8 cellular contexts compared by ENCODE assay signal in the genomic region with DNA sequence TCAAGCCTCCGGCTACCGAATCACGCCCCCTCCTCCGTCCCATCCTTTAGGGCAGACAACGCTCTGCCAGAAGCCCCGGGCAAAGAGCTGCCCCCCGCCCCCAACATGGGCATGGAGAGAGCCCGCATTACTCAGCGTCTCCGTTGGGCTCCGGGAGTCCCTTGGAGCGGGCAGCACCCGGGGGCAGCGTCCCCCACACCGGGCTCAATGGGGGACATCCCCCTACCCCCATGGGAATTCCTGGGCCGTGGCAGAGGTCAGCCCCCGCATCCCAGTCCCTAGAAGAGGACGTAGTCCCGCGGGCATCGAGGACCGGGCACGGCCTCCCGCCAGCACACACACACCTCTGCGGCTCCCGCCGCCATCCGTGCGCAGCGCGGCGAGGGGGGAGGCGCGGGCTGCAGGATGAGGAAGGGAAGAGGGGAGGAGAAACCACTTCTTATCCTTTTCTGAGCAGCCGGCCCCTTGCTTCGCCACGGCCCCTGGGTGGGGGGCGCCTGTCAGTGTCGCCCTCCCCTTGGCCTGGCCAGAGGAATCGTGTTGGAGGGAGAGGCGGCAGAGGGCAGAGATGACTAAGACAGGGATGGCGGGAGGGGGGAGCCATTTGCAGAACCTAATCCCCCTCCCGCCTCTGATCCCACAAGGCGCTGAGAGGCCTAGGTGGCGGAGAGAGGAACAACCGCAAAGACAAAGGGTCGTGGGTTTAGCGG. TPM values are rescaled to one million over a fixed set of nuclear protein-coding genes. Genes with fewer than 3 reads are reported as not detected.
DNase-seq lines count a peak whose midpoint lies in the region; ATAC-seq, FAIRE-seq and TF ChIP-seq lines count a peak whose summit lies in the region.

No MANE protein-coding gene starts in this region.

- H4K91ac ChIP-seq in mesenchymal stem cell (ENCODE audit: low read length): no peak overlapping the region

- peak overlapping the region; percentile 33 for H4K8ac ChIP-seq in mesenchymal stem cell (ENCODE audit: low read length)

- no peak overlapping the region for H2BK12ac ChIP-seq in mesenchymal stem cell (ENCODE audit: low read length in 2 of 2)

- TF ChIP-seq CTCF in RWPE1 (conservative IDR thresholded peaks at IDR 0.05; ENCODE audit: low read depth): no peak

- peak overlapping the region; percentile 73 for H2BK15ac ChIP-seq in mesenchymal stem cell (ENCODE audit: low read depth, poor library complexity, severe bottlenecking)

- H3K79me1 ChIP-seq in mesenchymal stem cell (replicated peaks; ENCODE audit: low read length, poor library complexity, severe bottlenecking): peaks cover 27% of the 10 kb centered on the region

- no peak overlapping the region for H2BK120ac ChIP-seq in mesenchymal stem cell (ENCODE audit: low read depth, low read length)

- POLR2A ChIA-PET in RWPE1 (lab: Yijun Ruan, JAX; ENCODE audit: low non-redundant PET): interaction anchor here (1.0 kb wide), 1 partner anchor 46 kb away, joined by 3 read pairs; no protein-coding TSS in a partner anchor

- H3K4me2 ChIP-seq in mesenchymal stem cell (ENCODE audit: low read length, poor library complexity, severe bottlenecking): peak overlapping the region; percentile 89

- H3K36me3 ChIP-seq in mesenchymal stem cell (ENCODE audit: control insufficient read depth in 1 of 2, insufficient read depth in 2 of 2, low read depth in 1 of 2, low read length in 2 of 2): peaks cover 0 to 26% of the 10 kb centered on the region in 2 experiments

- CTCF ChIA-PET in RWPE1 (lab: Yijun Ruan, JAX): interaction anchor here (0.6 to 1.0 kb wide), 9 partner anchors 11 to 260 kb away, joined by 3 to 5 read pairs (median 4); no protein-coding TSS in a partner anchor

- H3K27ac ChIP-seq in RWPE1 (peak overlapping the region; percentile 74), mesenchymal stem cell (ENCODE audit: low read length, poor library complexity, severe bottlenecking) (no peak overlapping the region)

- H3K4me1 ChIP-seq in mesenchymal stem cell (ENCODE audit: control insufficient read depth, insufficient read depth, low read depth, low read length): peaks cover 36% of the 10 kb centered on the region

- no peak for FAIRE-seq in urothelium cell line (lab: Jason Lieb, UNC)

- H3K18ac ChIP-seq in mesenchymal stem cell (ENCODE audit: low read depth in 1 of 2, low read length in 2 of 2): peak overlapping the region; percentile 45 to 67

- no peaks in the 10 kb centered on the region for H3K9me3 ChIP-seq in mesenchymal stem cell (ENCODE audit: control insufficient read depth, low read length)

- peak overlapping the region in 1 of 2 experiments; percentile 34 for H3K23ac ChIP-seq in mesenchymal stem cell (ENCODE audit: low read length in 2 of 2)

- H3K9ac ChIP-seq in mesenchymal stem cell (ENCODE audit: low read length): peak overlapping the region; percentile 84

- H2BK5ac ChIP-seq in mesenchymal stem cell (ENCODE audit: low read depth, low read length, poor library complexity, severe bottlenecking): no peak overlapping the region

- ATAC-seq in HG03196 (IDR thresholded peaks at IDR 0.05; ENCODE audit: unreplicated experiment) (no peak), HG02884 (IDR thresholded peaks at IDR 0.05; ENCODE audit: unreplicated experiment) (no peak)

- WGBS in mesenchymal stem cell: under 1% methylated on average over 43 of the region's 48 CpGs

- no peak overlapping the region for H3K4ac ChIP-seq in mesenchymal stem cell (ENCODE audit: low read depth in 1 of 2, low read length in 2 of 2)

- peak overlapping the region; percentile 82 to 89 for H3K4me3 ChIP-seq in mesenchymal stem cell (ENCODE audit: insufficient read depth in 1 of 2, low read depth in 1 of 2, low read length in 2 of 2)

- H3K27me3 ChIP-seq in mesenchymal stem cell (ENCODE audit: control insufficient read depth in 1 of 2, insufficient read depth in 1 of 2, low read length in 2 of 2): no peaks in the 10 kb centered on the region

- no peak overlapping the region for H3K14ac ChIP-seq in mesenchymal stem cell (ENCODE audit: low read length in 2 of 2)

- H2AFZ ChIP-seq in mesenchymal stem cell (ENCODE audit: low read depth, low read length): peak overlapping the region; percentile 54

- peak overlapping the region; percentile 29 for H2AK5ac ChIP-seq in mesenchymal stem cell (ENCODE audit: low read length, severe bottlenecking)

- peak; percentile 43 for DNase-seq in COR-L47 (lab: John Stamatoyannopoulos, UW)
- peak; percentile 74 for DNase-seq in HT1080 (ENCODE audit: low read depth)
- peak; percentile 57 for DNase-seq in RWPE1 (ENCODE audit: low spot score)
- DNase-seq in ecto neural progenitor cell (ENCODE audit: low spot score): peak; percentile 79
- DNase-seq in mesenchymal stem cell: peak; percentile 58
- DNase-seq in urothelium cell line (ENCODE audit: low spot score): peak; percentile 83

RNA-seq across cellular contexts. Expression of gene DNM1, which starts 0.8 kb away (rescaled TPM):
- total RNA-seq in HT1080 (2014; rRNA removed; shearing (Covaris generic)): 12.9 and 18.9 TPM in 2 replicates
- polyA plus RNA-seq in HT1080 (2015; cell fraction: cytosol; rRNA removed): 10.6 and 11.1 TPM in 2 replicates
- polyA plus RNA-seq in HT1080 (2015; cell fraction: nucleus; rRNA removed): 59.6 and 62.9 TPM in 2 replicates
- 5.9 TPM for polyA plus RNA-seq in mesenchymal stem cell (2013, experiment 1 of 2)
- 5.2 TPM for polyA plus RNA-seq in mesenchymal stem cell (2013, experiment 2 of 2)

RNA-seq across cellular contexts. Expression of gene CIZ1, which starts 12.6 kb away (rescaled TPM):
- total RNA-seq in HT1080 (2014; rRNA removed; shearing (Covaris generic)): 54.7 and 82.9 TPM in 2 replicates
- 81.1 and 96.0 TPM in 2 replicates for polyA plus RNA-seq in HT1080 (2015; cell fraction: cytosol; rRNA removed)
- polyA plus RNA-seq in HT1080 (2015; cell fraction: nucleus; rRNA removed): 93.2 and 93.6 TPM in 2 replicates
- polyA plus RNA-seq in mesenchymal stem cell (2013, experiment 1 of 2): 148 TPM
- 145 TPM for polyA plus RNA-seq in mesenchymal stem cell (2013, experiment 2 of 2)

RNA-seq across cellular contexts. Expression of gene BBLN, which starts 43.9 kb away (rescaled TPM):
- 79.8 and 119 TPM in 2 replicates for total RNA-seq in HT1080 (2014; rRNA removed; shearing (Covaris generic))
- 194 and 203 TPM in 2 replicates for polyA plus RNA-seq in HT1080 (2015; cell fraction: cytosol; rRNA removed)
- 34.4 and 34.7 TPM in 2 replicates for polyA plus RNA-seq in HT1080 (2015; cell fraction: nucleus; rRNA removed)
- 68.0 TPM for polyA plus RNA-seq in mesenchymal stem cell (2013, experiment 1 of 2)
- polyA plus RNA-seq in mesenchymal stem cell (2013, experiment 2 of 2): 68.2 TPM

RNA-seq across cellular contexts. Expression of gene LCN2, which starts 54.7 kb away (rescaled TPM):
- total RNA-seq in HT1080 (2014; rRNA removed; shearing (Covaris generic)): not detected in 2 replicates
- not detected in 2 replicates for polyA plus RNA-seq in HT1080 (2015; cell fraction: cytosol; rRNA removed)
- not detected in 2 replicates for polyA plus RNA-seq in HT1080 (2015; cell fraction: nucleus; rRNA removed)
- polyA plus RNA-seq in mesenchymal stem cell (2013, experiment 1 of 2): not detected
- not detected for polyA plus RNA-seq in mesenchymal stem cell (2013, experiment 2 of 2)
